ENCODE assay signal across 23 cellular contexts in the genomic region with DNA sequence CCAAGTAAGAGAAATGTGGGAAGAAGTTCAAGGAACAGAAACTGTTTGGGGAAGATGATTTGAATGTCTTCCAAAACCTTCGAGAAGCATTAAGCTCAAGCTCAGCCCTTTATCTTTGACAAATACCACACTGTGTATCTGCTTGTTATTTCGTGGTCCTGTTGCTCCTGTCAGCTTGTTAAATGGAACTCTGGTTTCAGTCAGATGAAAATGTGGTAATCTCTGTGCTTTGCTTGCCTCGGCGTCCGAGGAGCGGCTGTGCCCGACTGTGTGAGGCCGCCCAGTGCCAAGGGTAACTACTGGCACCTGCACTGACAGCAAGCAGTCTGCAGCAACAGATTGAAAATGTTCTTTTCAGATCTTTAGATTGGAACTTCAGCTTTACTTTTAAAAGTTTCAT.
DNase-seq lines count a peak whose midpoint lies in the region; ATAC-seq and TF ChIP-seq lines count a peak whose summit lies in the region.
"Had no signal": no experiment of that assay in that cellular context is flagged by ENCODE, and none has a peak within 500 bp of the region (broad histone marks: within the 10 kb centered on the region; RNA-seq: fewer than 3 reads in every experiment).

No MANE protein-coding gene starts in this region.

- TF ChIP-seq CTCF in cardiac muscle cell (IDR thresholded peaks at IDR 0.05; ENCODE audit: low read depth, low read length) (no peak), right atrium auricular region (IDR thresholded peaks at IDR 0.05) (no peak), dorsolateral prefrontal cortex (IDR thresholded peaks at IDR 0.05 in 54 of 56, conservative IDR thresholded peaks at IDR 0.05 in 2 of 56; ENCODE audit: low read depth in 1 of 56, partially characterized antibody in 56 of 56) (no peak), ovary (IDR thresholded peaks at IDR 0.05) (no peak), vagina (IDR thresholded peaks at IDR 0.05) (no peak)

- H3K36me3 ChIP-seq in cardiac muscle cell (no peaks in the 10 kb centered on the region), right atrium auricular region (no peaks in the 10 kb centered on the region), ovary (no peaks in the 10 kb centered on the region), vagina (no peaks in the 10 kb centered on the region)
- H3K36me3 ChIP-seq: SJCRH30, transverse colon had no signal

- peaks cover 0 to 4% (median 0%) of the 10 kb centered on the region in 3 donors for H3K27me3 Mint-ChIP-seq in immature natural killer cell (ENCODE audit: low read depth in 3 of 3)

- no peak for TF ChIP-seq POLR2A in ovary (IDR thresholded peaks at IDR 0.05)
- no peak for TF ChIP-seq POLR2A in vagina (IDR thresholded peaks at IDR 0.05)

- intact Hi-C loops in dorsolateral prefrontal cortex (cut with DNase I) (no loop called here), ovary (cut with DNase I) (no loop called here), vagina (cut with DNase I) (no loop called here), left colon (cut with DNase I, micrococcal nuclease) (no loop called here)

- no peak for TF ChIP-seq EP300 in ovary (IDR thresholded peaks at IDR 0.05)

- ATAC-seq in left colon: no peak
- ATAC-seq: PC-3, sciatic nerve had no signal

- no peaks in the 10 kb centered on the region for H3K36me3 Mint-ChIP-seq in immature natural killer cell
- H3K36me3 Mint-ChIP-seq: activated naive CD4-positive, alpha-beta T cell treated with anti-CD3 and anti-CD28 coated beads, Interleukin-2, amount 50 U/mL, for 24 hours had no signal

- no peaks in the 10 kb centered on the region for H3K9me3 ChIP-seq in cardiac muscle cell (ENCODE audit: low read depth)
- no peaks in the 10 kb centered on the region for H3K9me3 ChIP-seq in right atrium auricular region
- no peaks in the 10 kb centered on the region for H3K9me3 ChIP-seq in ovary
- H3K9me3 ChIP-seq in vagina: no peaks in the 10 kb centered on the region
- H3K9me3 ChIP-seq: SJCRH30, transverse colon had no signal

- H3K4me1 ChIP-seq in cardiac muscle cell (ENCODE audit: low read depth) (peaks cover 19% of the 10 kb centered on the region), right atrium auricular region (peaks cover 0 to 7% of the 10 kb centered on the region in 2 donors), ovary (ENCODE audit: insufficient read depth) (peaks cover 9% of the 10 kb centered on the region), vagina (peaks cover 20% of the 10 kb centered on the region)

- no peak overlapping the region for H3K27ac ChIP-seq in cardiac muscle cell
- no peak overlapping the region for H3K27ac ChIP-seq in right atrium auricular region
- peak overlapping the region in 40 of 59 donors; percentile 1 to 73 (median 44) for H3K27ac ChIP-seq in dorsolateral prefrontal cortex
- peak overlapping the region in 1 of 2 donors; percentile 29 for H3K27ac ChIP-seq in ovary
- no peak overlapping the region for H3K27ac ChIP-seq in vagina
- H3K27ac ChIP-seq: C4-2B, SJCRH30 had no signal

- H3K27me3 ChIP-seq in cardiac muscle cell: no peaks in the 10 kb centered on the region
- H3K27me3 ChIP-seq in right atrium auricular region: no peaks in the 10 kb centered on the region
- H3K27me3 ChIP-seq in dorsolateral prefrontal cortex: no peaks in the 10 kb centered on the region
- H3K27me3 ChIP-seq in ovary: no peaks in the 10 kb centered on the region
- H3K27me3 ChIP-seq in vagina: no peaks in the 10 kb centered on the region
- H3K27me3 ChIP-seq: SJCRH30, transverse colon had no signal

- H3K27ac Mint-ChIP-seq in immature natural killer cell: no peak overlapping the region
- H3K27ac Mint-ChIP-seq: activated naive CD4-positive, alpha-beta T cell treated with anti-CD3 and anti-CD28 coated beads, Interleukin-2, amount 50 U/mL, for 24 hours; dendritic cell treated with granulocyte-macrophage colony-stimulating factor and Interleukin-4, amounts not matched to agents 40 ng/mL and 50 ng/mL, for 4 days had no signal

- DNase-seq in cardiac muscle cell (ENCODE audit: low read depth in 1 of 2, low spot score in 1 of 2) (peak; percentile 3 to 49), right atrium auricular region (ENCODE audit: low spot score) (no peak), dorsolateral prefrontal cortex (peak in 5 of 10 donors; percentile 4 to 89 (median 40)), ovary (peak in 3 of 5 donors; percentile 23 to 50 (median 25)), vagina (ENCODE audit: extremely low spot score in 2 of 2) (no peak), left colon (no peak), immature natural killer cell (no peak), NOMO-1 treated with DMSO at 0.1 percent for 48 hours (lab: John Stamatoyannopoulos, UW; ENCODE audit: unreplicated experiment) (no peak)
- DNase-seq: activated CD4-positive, CD25-positive, alpha-beta regulatory T cell; activated CD8-positive, alpha-beta memory T cell treated with anti-CD3 and anti-CD28 coated beads for 24 hours; foreskin fibroblast; kidney glomerular epithelial cell; NCI-H1436 treated with DMSO at 0.1 percent for 48 hours; NCI-H2171; NCI-H748 treated with DMSO at 0.1 percent for 48 hours; PC-3; SJCRH30; stimulated activated naive CD4-positive, alpha-beta T cell; transverse colon had no signal

- H3K4me3 ChIP-seq in cardiac muscle cell (no peak overlapping the region), right atrium auricular region (no peak overlapping the region), dorsolateral prefrontal cortex (peak overlapping the region in 16 of 59 donors; percentile 2 to 48 (median 18)), ovary (no peak overlapping the region), vagina (peak overlapping the region; percentile 4 to 5)
- H3K4me3 ChIP-seq: SJCRH30, transverse colon had no signal

- H3K4me1 Mint-ChIP-seq in immature natural killer cell: no peaks in the 10 kb centered on the region
- H3K4me1 Mint-ChIP-seq: activated naive CD4-positive, alpha-beta T cell treated with anti-CD3 and anti-CD28 coated beads, Interleukin-2, amount 50 U/mL, for 24 hours had no signal

- no peak overlapping the region for H3K4me3 Mint-ChIP-seq in immature natural killer cell
- H3K4me3 Mint-ChIP-seq: activated naive CD4-positive, alpha-beta T cell treated with anti-CD3 and anti-CD28 coated beads, Interleukin-2, amount 50 U/mL, for 24 hours; dendritic cell treated with granulocyte-macrophage colony-stimulating factor and Interleukin-4, amounts not matched to agents 40 ng/mL and 50 ng/mL, for 4 days had no signal

- H3K9me3 Mint-ChIP-seq in immature natural killer cell: peaks cover 6 to 59% (median 15%) of the 10 kb centered on the region in 6 donors
- H3K9me3 Mint-ChIP-seq: dendritic cell treated with granulocyte-macrophage colony-stimulating factor and Interleukin-4, amounts not matched to agents 40 ng/mL and 50 ng/mL, for 4 days had no signal

- 4 to 15% (median 8%) methylated on average over 8 of the region's 8 CpGs for WGBS in ovary, 3 donors

Comparison
In these comparisons a context has a peak if more than half of its experiments do, and no peak if none do; other contexts are left out.
1. DNase-seq: peak in cardiac muscle cell (2 of 2) and ovary (3 of 5); none in right atrium auricular region (single experiment), vagina (0 of 2), left colon (0 of 2), immature natural killer cell (0 of 3) and NOMO-1 treated with DMSO at 0.1 percent for 48 hours (single experiment).
2. H3K27ac ChIP-seq: peak in dorsolateral prefrontal cortex (40 of 59); none in cardiac muscle cell (single experiment), right atrium auricular region (0 of 2) and vagina (single experiment).
3. H3K4me3 ChIP-seq: peak in vagina (2 of 2); none in cardiac muscle cell (single experiment), right atrium auricular region (0 of 2) and ovary (single experiment).